Comparison of ENCODE assay signal across 17 cellular contexts in the genomic region with DNA sequence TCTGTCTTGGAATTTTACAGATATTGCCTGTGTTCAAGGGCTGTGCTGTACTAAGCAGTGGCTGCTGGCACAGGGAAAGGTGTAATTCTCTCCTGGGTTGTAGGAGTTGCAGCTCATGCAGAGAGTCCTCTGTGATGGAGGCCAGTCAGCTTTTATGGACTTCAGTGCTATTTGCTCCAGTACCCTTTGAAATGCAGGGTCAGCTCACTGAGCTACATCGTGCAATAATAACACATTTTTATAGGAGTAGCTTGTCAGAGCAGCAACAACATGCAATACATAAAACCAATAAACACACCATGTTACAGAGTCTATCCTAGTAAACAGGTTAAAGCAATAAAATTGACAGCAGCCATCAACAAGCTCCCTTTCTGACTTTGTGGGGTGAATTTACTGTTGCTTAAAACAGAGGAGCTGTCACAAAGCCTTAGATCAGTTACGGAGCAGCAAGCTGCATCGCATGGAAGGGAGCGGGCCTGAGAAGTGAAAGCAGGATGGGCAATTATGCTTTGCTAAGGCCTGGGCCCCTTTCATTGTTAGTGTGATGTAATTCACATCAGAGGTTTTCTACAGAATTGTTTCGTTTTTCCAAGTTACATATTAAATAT.
"Had no signal": no experiment of that assay in that cellular context is flagged by ENCODE, and none has a peak within 500 bp of the region (broad histone marks: within the 10 kb centered on the region; RNA-seq: fewer than 3 reads in every experiment).

No MANE protein-coding gene starts in this region.

- H2AFZ ChIP-seq: parathyroid adenoma had no signal

- H3K36me3 ChIP-seq: brain microvascular endothelial cell, tibial artery had no signal

- H3K4me2 ChIP-seq: SK-N-SH had no signal

- H3K27me3 ChIP-seq: brain microvascular endothelial cell, tibial artery had no signal

- ATAC-seq: left ventricle myocardium superior had no signal

- H3K9me3 ChIP-seq: SK-N-SH, tibial artery had no signal

- DNase-seq: activated CD4-positive, alpha-beta T cell treated with anti-CD3 and anti-CD28 coated beads for 48 hours; activated CD8-positive, alpha-beta memory T cell treated with anti-CD3 and anti-CD28 coated beads for 24 hours; activated naive CD4-positive, alpha-beta T cell; brain microvascular endothelial cell; cortex of kidney; effector memory CD4-positive, alpha-beta T cell; foreskin fibroblast; glutamatergic neuron; hypothalamus; kidney; left ventricle myocardium superior; mesenchymal stem cell; SK-N-SH; stimulated activated CD4-positive, alpha-beta T cell treated with anti-CD3 and anti-CD28 coated beads, Interleukin-2, amount 100 ng/mL, for 48 hours; stimulated activated naive CD4-positive, alpha-beta T cell; tibial artery had no signal

- H3K9ac ChIP-seq: parathyroid adenoma, SK-N-SH had no signal

- H3K27ac ChIP-seq: brain microvascular endothelial cell, parathyroid adenoma, tibial artery had no signal

- H3K4me3 ChIP-seq: tibial artery had no signal

- H3K79me2 ChIP-seq: parathyroid adenoma had no signal
